ENCODE assay signal across 9 cellular contexts in genomic region chr1:41670558-41670957, GRCh38.
DNase-seq lines count a peak whose midpoint lies in the region; ATAC-seq and TF ChIP-seq lines count a peak whose summit lies in the region.
"Had no signal": no experiment of that assay in that cellular context is flagged by ENCODE, and none has a peak within 500 bp of the region (broad histone marks: within the 10 kb centered on the region; RNA-seq: fewer than 3 reads in every experiment).

No MANE protein-coding gene starts in this region.

- POLR2A ChIA-PET in activated CD4-positive, alpha-beta T cell treated with anti-CD3 and anti-CD28 coated beads for 36 hours (lab: Charles Lee) = no interaction called here
- POLR2A ChIA-PET in T-cell (lab: Charles Lee) = no interaction called here

- no peaks in the 10 kb centered on the region for H3K36me3 Mint-ChIP-seq in activated CD4-positive, alpha-beta T cell treated with anti-CD3 and anti-CD28 coated beads for 36 hours (ENCODE audit: low read depth)
- no peaks in the 10 kb centered on the region for H3K36me3 Mint-ChIP-seq in T-cell

- peak overlapping the region; percentile 4 for H3K4me3 Mint-ChIP-seq in activated CD4-positive, alpha-beta T cell treated with anti-CD3 and anti-CD28 coated beads for 36 hours
- peak overlapping the region in 1 of 3 donors; percentile 1 for H3K4me3 Mint-ChIP-seq in T-cell

- intact Hi-C loops in activated CD4-positive, alpha-beta T cell treated with anti-CD3 and anti-CD28 coated beads for 36 hours (cut with DNase I, micrococcal nuclease) = loop anchor here in 1 of 2 experiments (2.0 kb wide), 1 partner anchor 68 kb away; no protein-coding TSS in a partner anchor

- CTCF ChIA-PET in activated CD4-positive, alpha-beta T cell treated with anti-CD3 and anti-CD28 coated beads for 36 hours (lab: Charles Lee) = interaction anchor here (1.2 kb wide), 1 partner anchor 10 kb away, joined by 3 read pairs; no protein-coding TSS in a partner anchor
- CTCF ChIA-PET in T-cell (lab: Charles Lee) = no interaction called here

- DNase-seq in activated CD4-positive, alpha-beta T cell treated with anti-CD3 and anti-CD28 coated beads for 36 hours = peak; percentile 52
- no peak for DNase-seq in activated CD4-positive, alpha-beta T cell treated with anti-CD3 and anti-CD28 coated beads for 1 hour
- DNase-seq in T-cell (no peak), epithelial cell of esophagus (ENCODE audit: low read depth) (peak; percentile 86), substantia nigra (lab: John Stamatoyannopoulos, UW) (no peak), retina (no peak)
- peak; percentile 47 for DNase-seq in stimulated activated CD4-positive, alpha-beta T cell treated with anti-CD3 and anti-CD28 coated beads, Interleukin-4, amount 100 ng/mL, for 24 hours
- no peak for DNase-seq in NK-92 treated with Interleukin-12 subunit alpha and Interleukin-12 subunit beta, amount 100 ng/mL, for 24 hours (lab: John Stamatoyannopoulos, UW)

- peaks cover 99% of the 10 kb centered on the region for H3K4me1 Mint-ChIP-seq in activated CD4-positive, alpha-beta T cell treated with anti-CD3 and anti-CD28 coated beads for 36 hours
- H3K4me1 Mint-ChIP-seq in T-cell = peaks cover 89 to 99% (median 98%) of the 10 kb centered on the region in 3 donors

- H3K27ac ChIP-seq in substantia nigra (ENCODE audit: low read depth, low read length, poor library complexity, severe bottlenecking) = no peak overlapping the region

- H3K27ac Mint-ChIP-seq in activated CD4-positive, alpha-beta T cell treated with anti-CD3 and anti-CD28 coated beads for 36 hours = peak overlapping the region; percentile 80
- H3K27ac Mint-ChIP-seq in T-cell = peak overlapping the region; percentile 13 to 77

- no peak overlapping the region for H3K4me3 ChIP-seq in epithelial cell of esophagus (ENCODE audit: low read length)
- H3K4me3 ChIP-seq: A549 had no signal

- H3K27me3 Mint-ChIP-seq in activated CD4-positive, alpha-beta T cell treated with anti-CD3 and anti-CD28 coated beads for 36 hours = no peaks in the 10 kb centered on the region
- H3K27me3 Mint-ChIP-seq in T-cell = no peaks in the 10 kb centered on the region

- ATAC-seq in activated CD4-positive, alpha-beta T cell treated with anti-CD3 and anti-CD28 coated beads for 36 hours = peak; percentile 63
- ATAC-seq in T-cell (replicated peaks in 1 of 4) = no peak

- TF ChIP-seq CTCF in epithelial cell of esophagus (IDR thresholded peaks at IDR 0.05; ENCODE audit: insufficient read depth, low read depth, low read length, missing control alignments) = no peak

- H3K9me3 Mint-ChIP-seq in activated CD4-positive, alpha-beta T cell treated with anti-CD3 and anti-CD28 coated beads for 36 hours (ENCODE audit: low read depth) = no peaks in the 10 kb centered on the region
- no peaks in the 10 kb centered on the region for H3K9me3 Mint-ChIP-seq in T-cell

Comparison
In these comparisons a context has a peak if more than half of its experiments do, and no peak if none do; other contexts are left out.
1. DNase-seq: peak in activated CD4-positive, alpha-beta T cell treated with anti-CD3 and anti-CD28 coated beads for 36 hours (single experiment), epithelial cell of esophagus (single experiment) and stimulated activated CD4-positive, alpha-beta T cell treated with anti-CD3 and anti-CD28 coated beads, Interleukin-4, amount 100 ng/mL, for 24 hours (single experiment); none in activated CD4-positive, alpha-beta T cell treated with anti-CD3 and anti-CD28 coated beads for 1 hour (single experiment), T-cell (0 of 34), NK-92 treated with Interleukin-12 subunit alpha and Interleukin-12 subunit beta, amount 100 ng/mL, for 24 hours (single experiment), substantia nigra (0 of 49) and retina (single experiment).